1 cellular context compared by ENCODE assay signal in the genomic region with DNA sequence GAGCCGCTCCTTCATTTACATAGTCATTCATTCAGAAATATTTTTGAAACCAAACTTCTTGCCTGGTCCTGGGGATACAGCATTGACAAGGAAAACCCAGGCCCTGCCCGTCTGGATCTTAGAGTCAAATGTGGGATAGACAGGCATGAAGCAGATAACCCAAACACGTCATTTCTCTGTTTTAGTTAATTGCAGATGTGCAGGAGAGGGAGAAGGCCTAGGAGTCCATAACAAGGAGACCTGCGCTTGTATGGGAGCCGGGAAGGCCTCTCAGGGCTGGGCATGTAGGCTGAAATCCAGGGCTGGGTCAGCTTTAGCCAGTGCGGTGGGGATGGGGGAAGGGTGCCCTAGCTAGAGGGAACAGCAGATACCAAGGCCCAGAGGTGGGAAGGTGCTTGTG.
TF ChIP-seq lines count a peak whose summit lies in the region.

No MANE protein-coding gene starts in this region.

TF ChIP-seq in IMR-90, 13 proteins besides CTCF, POLR2A, EP300 and RAD21:
- TF ChIP-seq NFE2L2 (IDR thresholded peaks at IDR 0.05; ENCODE audit: low read depth, low read length) (no peak), CEBPB (IDR thresholded peaks at IDR 0.05; ENCODE audit: low read depth, low read length) (no peak), RCOR1 (IDR thresholded peaks at IDR 0.05; ENCODE audit: insufficient replicate concordance, low read length) (no peak), MAFK (IDR thresholded peaks at IDR 0.05; ENCODE audit: low read depth, low read length) (no peak), RFX5 (IDR thresholded peaks at IDR 0.05; ENCODE audit: low read depth, low read length) (no peak), FOS (IDR thresholded peaks at IDR 0.05; ENCODE audit: low read depth, low read length) (no peak), CHD1 (IDR thresholded peaks at IDR 0.05; ENCODE audit: low read depth, low read length) (no peak), SMC3 (IDR thresholded peaks at IDR 0.05; ENCODE audit: low read depth, low read length) (no peak), BHLHE40 (IDR thresholded peaks at IDR 0.05; ENCODE audit: low read depth, low read length) (no peak), MXI1 (IDR thresholded peaks at IDR 0.05; ENCODE audit: borderline replicate concordance, low read depth, low read length) (no peak), MAZ (IDR thresholded peaks at IDR 0.05; ENCODE audit: borderline replicate concordance, low read depth, low read length) (no peak)
- TF ChIP-seq, protein P1, sequence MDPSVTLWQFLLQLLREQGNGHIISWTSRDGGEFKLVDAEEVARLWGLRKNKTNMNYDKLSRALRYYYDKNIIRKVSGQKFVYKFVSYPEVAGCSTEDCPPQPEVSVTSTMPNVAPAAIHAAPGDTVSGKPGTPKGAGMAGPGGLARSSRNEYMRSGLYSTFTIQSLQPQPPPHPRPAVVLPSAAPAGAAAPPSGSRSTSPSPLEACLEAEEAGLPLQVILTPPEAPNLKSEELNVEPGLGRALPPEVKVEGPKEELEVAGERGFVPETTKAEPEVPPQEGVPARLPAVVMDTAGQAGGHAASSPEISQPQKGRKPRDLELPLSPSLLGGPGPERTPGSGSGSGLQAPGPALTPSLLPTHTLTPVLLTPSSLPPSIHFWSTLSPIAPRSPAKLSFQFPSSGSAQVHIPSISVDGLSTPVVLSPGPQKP (IDR thresholded peaks at IDR 0.05; ENCODE audit: borderline replicate concordance, low read depth, low read length): no peak
- TF ChIP-seq, protein P2, sequence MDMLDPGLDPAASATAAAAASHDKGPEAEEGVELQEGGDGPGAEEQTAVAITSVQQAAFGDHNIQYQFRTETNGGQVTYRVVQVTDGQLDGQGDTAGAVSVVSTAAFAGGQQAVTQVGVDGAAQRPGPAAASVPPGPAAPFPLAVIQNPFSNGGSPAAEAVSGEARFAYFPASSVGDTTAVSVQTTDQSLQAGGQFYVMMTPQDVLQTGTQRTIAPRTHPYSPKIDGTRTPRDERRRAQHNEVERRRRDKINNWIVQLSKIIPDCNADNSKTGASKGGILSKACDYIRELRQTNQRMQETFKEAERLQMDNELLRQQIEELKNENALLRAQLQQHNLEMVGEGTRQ (IDR thresholded peaks at IDR 0.05; ENCODE audit: low read depth, low read length): no peak
